ENCODE assay signal across 12 cellular contexts in the genomic region with DNA sequence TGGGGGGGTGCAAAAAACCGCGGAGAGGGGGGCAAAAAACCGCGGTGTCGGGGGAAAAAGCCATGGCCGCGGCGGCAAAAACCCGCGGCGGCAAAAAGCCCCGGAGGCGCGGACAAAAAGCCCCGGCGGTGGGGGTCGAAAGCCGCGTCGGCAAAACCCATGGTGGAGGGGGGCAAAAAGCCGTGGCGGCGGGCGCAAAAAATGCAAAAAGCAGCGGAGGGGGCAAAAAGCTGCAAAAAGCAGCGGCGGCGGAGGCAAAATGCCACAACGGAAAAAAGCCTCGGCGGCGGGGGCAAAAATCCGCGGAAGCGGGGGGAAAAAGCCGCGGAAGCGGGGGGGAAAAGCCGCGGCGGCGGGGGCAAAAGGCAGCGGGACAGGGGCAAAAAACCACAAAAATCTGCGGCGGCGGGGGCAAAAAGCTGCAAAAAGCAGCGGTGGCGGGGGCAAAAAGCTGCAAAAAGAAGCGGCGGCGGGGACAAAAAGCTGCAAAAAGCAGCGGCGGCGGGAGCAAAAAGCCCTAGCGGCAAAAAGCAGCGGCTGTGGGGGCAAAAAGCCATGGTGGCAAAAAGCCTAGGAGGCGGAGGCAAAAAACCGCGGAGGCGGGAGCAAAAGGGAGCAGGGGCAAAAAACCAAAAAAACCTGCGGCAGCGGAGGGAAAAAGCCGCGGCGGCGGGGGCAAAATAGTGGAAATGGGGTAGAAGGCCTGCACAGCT.
DNase-seq lines count a peak whose midpoint lies in the region; ATAC-seq and TF ChIP-seq lines count a peak whose summit lies in the region.
"Had no signal": no experiment of that assay in that cellular context is flagged by ENCODE, and none has a peak within 500 bp of the region (broad histone marks: within the 10 kb centered on the region; RNA-seq: fewer than 3 reads in every experiment).

No MANE protein-coding gene starts in this region.

- H3K36me3 Mint-ChIP-seq in activated T-cell treated with anti-CD3 and anti-CD28 coated beads, Interleukin-2, amount 50 U/mL, for 72 hours (ENCODE audit: insufficient read depth in 2 of 2): peaks cover 7 to 12% of the 10 kb centered on the region in 2 donors

- H3K4me1 ChIP-seq in GM23248 (ENCODE audit: insufficient read depth) (no peaks in the 10 kb centered on the region), gastrocnemius medialis (no peaks in the 10 kb centered on the region)

- H3K79me2 ChIP-seq in GM23248 (ENCODE audit: insufficient read depth): no peaks in the 10 kb centered on the region

- H3K4me3 ChIP-seq in GM23248 (peak overlapping the region; percentile 60), fibroblast of the aortic adventitia (ENCODE audit: low read depth, low read length) (peak overlapping the region; percentile 48), gastrocnemius medialis (peak overlapping the region in 3 of 4 donors; percentile 48 to 59 (median 57))
- H3K4me3 ChIP-seq: GM23338 had no signal

- H3F3A ChIP-seq in GM23248 (ENCODE audit: insufficient read depth): no peaks in the 10 kb centered on the region

- no peak for TF ChIP-seq POLR2A in gastrocnemius medialis (IDR thresholded peaks at IDR 0.05)

- intact Hi-C loops in gastrocnemius medialis (cut with DNase I; ENCODE audit: low total_unique reads): no loop called here

- no peaks in the 10 kb centered on the region for H3K9me2 ChIP-seq in GM23248 (ENCODE audit: insufficient read depth)

- H3K27ac Mint-ChIP-seq in activated T-cell treated with anti-CD3 and anti-CD28 coated beads, Interleukin-2, amount 50 U/mL, for 72 hours: no peak overlapping the region
- H3K27ac Mint-ChIP-seq: activated naive CD4-positive, alpha-beta T cell treated with anti-CD3 and anti-CD28 coated beads, Interleukin-2, amount 50 U/mL, for 72 hours; GM23338 had no signal

- H3K27me3 Mint-ChIP-seq in activated T-cell treated with anti-CD3 and anti-CD28 coated beads, Interleukin-2, amount 50 U/mL, for 72 hours (ENCODE audit: low read depth): peaks cover 35% of the 10 kb centered on the region

- H3K9me3 ChIP-seq in GM23248 (ENCODE audit: low read depth) (no peaks in the 10 kb centered on the region), gastrocnemius medialis (no peaks in the 10 kb centered on the region)

- TF ChIP-seq CTCF in fibroblast of the aortic adventitia (IDR thresholded peaks at IDR 0.05; ENCODE audit: insufficient read depth, low read length) (peak; percentile 19), gastrocnemius medialis (IDR thresholded peaks at IDR 0.05 in 4 of 5, conservative IDR thresholded peaks at IDR 0.05 in 1 of 5) (no peak)

- H4K20me1 ChIP-seq in GM23248 (ENCODE audit: insufficient read depth): no peaks in the 10 kb centered on the region

- peak overlapping the region; percentile 74 for H3K4me2 ChIP-seq in GM23248 (ENCODE audit: unreplicated experiment)
- H3K4me2 ChIP-seq: GM23338 had no signal

- peak overlapping the region; percentile 67 for H2AFZ ChIP-seq in GM23248
- H2AFZ ChIP-seq: GM23338 had no signal

- WGBS in GM23248 (ENCODE audit: low coverage in 1 of 2, low lambda C conversion rate in 2 of 2, missing lambda C conversion rate in 2 of 2), 2 experiments: 6 to 8% methylated on average over 38 to 66 of the region's 66 CpGs

- H3K36me3 ChIP-seq in GM23248 (ENCODE audit: low read depth) (no peaks in the 10 kb centered on the region), gastrocnemius medialis (no peaks in the 10 kb centered on the region)

- H3K27me3 ChIP-seq in GM23248 (replicated peaks; ENCODE audit: insufficient read depth): peaks cover 35% of the 10 kb centered on the region
- H3K27me3 ChIP-seq in gastrocnemius medialis: peaks cover 25 to 31% (median 26%) of the 10 kb centered on the region in 3 donors

- in situ Hi-C loops in GM23248 (cut with MboI): no loop called here
- in situ Hi-C loops in gastrocnemius medialis (cut with MboI; ENCODE audit: low sequenced_read_pairs in 4 of 4): no loop called here

- no peak for ATAC-seq in gastrocnemius medialis
- ATAC-seq in GM19395 (IDR thresholded peaks at IDR 0.05; ENCODE audit: unreplicated experiment): no peak
- ATAC-seq in activated T-cell treated with anti-CD3 and anti-CD28 coated beads, Interleukin-2, amount 50 U/mL, for 72 hours (replicated peaks in 1 of 2): no peak
- ATAC-seq: activated naive CD4-positive, alpha-beta T cell treated with anti-CD3 and anti-CD28 coated beads, Interleukin-2, amount 50 U/mL, for 72 hours; GM23338 had no signal

- DNase-seq in GM23248 (peak; percentile 52), NCI-H2227 treated with DMSO at 0.1 percent for 48 hours (lab: John Stamatoyannopoulos, UW) (peak; percentile 0), fibroblast of the aortic adventitia (ENCODE audit: low read depth) (peak; percentile 0), gastrocnemius medialis (no peak), NCI-H446 treated with DMSO at 0.1 percent for 48 hours (lab: John Stamatoyannopoulos, UW) (no peak), SKM-1 (lab: John Stamatoyannopoulos, UW; ENCODE audit: unreplicated experiment) (no peak)
- DNase-seq in activated T-cell treated with anti-CD3 and anti-CD28 coated beads, Interleukin-2, amount 50 U/mL, for 72 hours: no peak
- DNase-seq: EL, MV-4-11 had no signal

- H3K27ac ChIP-seq in GM23248: no peak overlapping the region
- no peak overlapping the region for H3K27ac ChIP-seq in gastrocnemius medialis

- no peak overlapping the region for H3K9ac ChIP-seq in GM23248

- no peaks in the 10 kb centered on the region for H3K4me1 Mint-ChIP-seq in activated T-cell treated with anti-CD3 and anti-CD28 coated beads, Interleukin-2, amount 50 U/mL, for 72 hours (ENCODE audit: low read depth)
- H3K4me1 Mint-ChIP-seq: GM23338 had no signal

- no peak overlapping the region for H3K4me3 Mint-ChIP-seq in activated T-cell treated with anti-CD3 and anti-CD28 coated beads, Interleukin-2, amount 50 U/mL, for 72 hours
- H3K4me3 Mint-ChIP-seq: GM23338 had no signal

- H3K9me3 Mint-ChIP-seq in activated T-cell treated with anti-CD3 and anti-CD28 coated beads, Interleukin-2, amount 50 U/mL, for 72 hours: peaks cover 1 to 2% of the 10 kb centered on the region in 2 donors

Comparison
In these comparisons a context has a peak if more than half of its experiments do, and no peak if none do; other contexts are left out.
1. DNase-seq: peak in GM23248 (single experiment), NCI-H2227 treated with DMSO at 0.1 percent for 48 hours (single experiment) and fibroblast of the aortic adventitia (single experiment); none in gastrocnemius medialis (0 of 2), activated T-cell treated with anti-CD3 and anti-CD28 coated beads, Interleukin-2, amount 50 U/mL, for 72 hours (0 of 2), NCI-H446 treated with DMSO at 0.1 percent for 48 hours (single experiment) and SKM-1 (single experiment).
2. Peak in every context shown above with its lines, with median percentiles within 50 percentile points of each other: H3K4me3 ChIP-seq.